ENCODE assay signal across 1 cellular context in genomic region chr4:69039071-69039470, GRCh38.
TF ChIP-seq lines count a peak whose summit lies in the region.

No MANE protein-coding gene starts in this region.

TF ChIP-seq in K562, 482 proteins besides CTCF, POLR2A, EP300 and RAD21 (continued from another document):
- no peak for TF ChIP-seq PBX2 (CRISPR knock-in tag; IDR thresholded peaks at IDR 0.05; ENCODE audit: low read depth)
- no peak for TF ChIP-seq PBX2 (tag; conservative IDR thresholded peaks at IDR 0.05; ENCODE audit: low read depth)
- TF ChIP-seq SMC3 (conservative IDR thresholded peaks at IDR 0.05; ENCODE audit: insufficient read depth, low read depth, low read length) = no peak
- no peak for TF ChIP-seq POLR3G (IDR thresholded peaks at IDR 0.05; ENCODE audit: extremely low read depth, insufficient read length, insufficient replicate concordance)
- no peak for TF ChIP-seq MED1 (CRISPR knock-in tag; IDR thresholded peaks at IDR 0.05; ENCODE audit: borderline replicate concordance)
- TF ChIP-seq KDM5B (IDR thresholded peaks at IDR 0.05; ENCODE audit: insufficient replicate concordance, low read depth, low read length) = no peak
- no peak for TF ChIP-seq OTX1 (CRISPR knock-in tag; IDR thresholded peaks at IDR 0.05)
- no peak for TF ChIP-seq NFIX (CRISPR knock-in tag; IDR thresholded peaks at IDR 0.05; ENCODE audit: low read depth)
- no peak for TF ChIP-seq GTF2A2 (tag; IDR thresholded peaks at IDR 0.05)
- TF ChIP-seq ZNF764 (CRISPR knock-in tag; IDR thresholded peaks at IDR 0.05; ENCODE audit: low read depth) = no peak
- TF ChIP-seq ZNF224 (CRISPR knock-in tag; IDR thresholded peaks at IDR 0.05) = no peak
- no peak for TF ChIP-seq DDX20 (tag; IDR thresholded peaks at IDR 0.05; ENCODE audit: low read depth)
- no peak for TF ChIP-seq DACH1 (IDR thresholded peaks at IDR 0.05; ENCODE audit: partially characterized antibody)
- TF ChIP-seq MGA (IDR thresholded peaks at IDR 0.05) = no peak
- no peak for TF ChIP-seq PURB (CRISPR knock-in tag; IDR thresholded peaks at IDR 0.05; ENCODE audit: low read depth)
